Comparison of ENCODE assay signal across 19 cellular contexts in genomic region chr15:59993041-59993750, GRCh38. TPM values are rescaled to one million over a fixed set of nuclear protein-coding genes. Genes with fewer than 3 reads are reported as not detected.
A peak's percentile ranks its signal among the peaks of the same experiment; 100 is the strongest.
DNase-seq lines count a peak whose midpoint lies in the region; ATAC-seq, FAIRE-seq and TF ChIP-seq lines count a peak whose summit lies in the region.
"Had no signal": no experiment of that assay in that cellular context is flagged by ENCODE, and none has a peak within 500 bp of the region (broad histone marks: within the 10 kb centered on the region; RNA-seq: fewer than 3 reads in every experiment).

No MANE protein-coding gene starts in this region.

- TF ChIP-seq POLR2A in gastrocnemius medialis (IDR thresholded peaks at IDR 0.05): no peak

- 93% methylated on average over 8 to 35 of the region's 35 CpGs for WGBS in endodermal cell (ENCODE audit: insufficient coverage in 1 of 2, insufficient read length in 1 of 2), 2 experiments

- intact Hi-C loops in gastrocnemius medialis (cut with DNase I; ENCODE audit: low total_unique reads): no loop called here

- H3K9me3 Mint-ChIP-seq in activated naive CD4-positive, alpha-beta T cell treated with anti-CD3 and anti-CD28 coated beads, Interleukin-2, amount 50 U/mL, for 24 hours: no peaks in the 10 kb centered on the region
- no peaks in the 10 kb centered on the region for H3K9me3 Mint-ChIP-seq in endodermal cell
- H3K9me3 Mint-ChIP-seq in neural progenitor cell: no peaks in the 10 kb centered on the region
- H3K9me3 Mint-ChIP-seq in stimulated activated naive CD8-positive, alpha-beta T cell treated with anti-CD3 and anti-CD28 coated beads, Interleukin-15, amount 100 ng/mL, for 72 hours: no peaks in the 10 kb centered on the region
- H3K9me3 Mint-ChIP-seq: CD4-positive, alpha-beta T cell had no signal

- peak overlapping the region; percentile 30 for H3K27ac Mint-ChIP-seq in activated naive CD4-positive, alpha-beta T cell treated with anti-CD3 and anti-CD28 coated beads, Interleukin-2, amount 50 U/mL, for 24 hours
- H3K27ac Mint-ChIP-seq in endodermal cell (no peak overlapping the region), neural progenitor cell (no peak overlapping the region)
- no peak overlapping the region for H3K27ac Mint-ChIP-seq in stimulated activated naive CD8-positive, alpha-beta T cell treated with anti-CD3 and anti-CD28 coated beads, Interleukin-15, amount 100 ng/mL, for 72 hours
- H3K27ac Mint-ChIP-seq: CD4-positive, alpha-beta T cell had no signal

- peaks cover 53% of the 10 kb centered on the region for H3K27me3 Mint-ChIP-seq in activated naive CD4-positive, alpha-beta T cell treated with anti-CD3 and anti-CD28 coated beads, Interleukin-2, amount 50 U/mL, for 24 hours
- H3K27me3 Mint-ChIP-seq in endodermal cell (ENCODE audit: insufficient read depth): peaks cover 66% of the 10 kb centered on the region
- peaks cover 38% of the 10 kb centered on the region for H3K27me3 Mint-ChIP-seq in neural progenitor cell (ENCODE audit: insufficient read depth, low read depth)
- H3K27me3 Mint-ChIP-seq in stimulated activated naive CD8-positive, alpha-beta T cell treated with anti-CD3 and anti-CD28 coated beads, Interleukin-15, amount 100 ng/mL, for 72 hours: peaks cover 92% of the 10 kb centered on the region

- no peak for FAIRE-seq in GM19239 (lab: Jason Lieb, UNC)
- FAIRE-seq: A549, GM12891, GM18507, K562 had no signal

- H3K36me3 ChIP-seq in endodermal cell (ENCODE audit: control insufficient read depth, insufficient read depth, low read length) (no peaks in the 10 kb centered on the region), neural progenitor cell (no peaks in the 10 kb centered on the region), gastrocnemius medialis (no peaks in the 10 kb centered on the region)
- H3K36me3 ChIP-seq: Peyer's patch had no signal

- H3F3A ChIP-seq in neural progenitor cell (ENCODE audit: low read depth): peaks cover 55% of the 10 kb centered on the region

- ATAC-seq in stimulated activated naive CD8-positive, alpha-beta T cell treated with anti-CD3 and anti-CD28 coated beads, Interleukin-15, amount 100 ng/mL, for 72 hours: no peak
- no peak for ATAC-seq in gastrocnemius medialis
- ATAC-seq: Right ventricle myocardium inferior had no signal

- H2AFZ ChIP-seq in neural progenitor cell (replicated peaks): no peak overlapping the region

- peaks cover 47% of the 10 kb centered on the region for H4K20me1 ChIP-seq in neural progenitor cell (ENCODE audit: low read depth)

- no peaks in the 10 kb centered on the region for H3K36me3 Mint-ChIP-seq in activated naive CD4-positive, alpha-beta T cell treated with anti-CD3 and anti-CD28 coated beads, Interleukin-2, amount 50 U/mL, for 24 hours
- H3K36me3 Mint-ChIP-seq in endodermal cell (ENCODE audit: low read depth) (no peaks in the 10 kb centered on the region), neural progenitor cell (no peaks in the 10 kb centered on the region)

- no peak for DNase-seq in activated naive CD4-positive, alpha-beta T cell treated with anti-CD3 and anti-CD28 coated beads, Interleukin-2, amount 50 U/mL, for 16 hours
- DNase-seq in endodermal cell (no peak), neural progenitor cell (ENCODE audit: low spot score) (no peak), GM19239 (ENCODE audit: insufficient read length, low spot score) (no peak), gastrocnemius medialis (no peak)
- DNase-seq in stimulated activated naive CD8-positive, alpha-beta T cell treated with anti-CD3 and anti-CD28 coated beads, Interleukin-15, amount 100 ng/mL, for 72 hours: no peak
- DNase-seq: Caco-2; CD4-positive, alpha-beta T cell; EL; NCI-H1105; Peyer's patch had no signal

- H3K4me1 Mint-ChIP-seq in activated naive CD4-positive, alpha-beta T cell treated with anti-CD3 and anti-CD28 coated beads, Interleukin-2, amount 50 U/mL, for 24 hours: peaks cover 32% of the 10 kb centered on the region
- H3K4me1 Mint-ChIP-seq in endodermal cell: peaks cover 37% of the 10 kb centered on the region
- H3K4me1 Mint-ChIP-seq in neural progenitor cell: peaks cover 52% of the 10 kb centered on the region
- peaks cover 47% of the 10 kb centered on the region for H3K4me1 Mint-ChIP-seq in stimulated activated naive CD8-positive, alpha-beta T cell treated with anti-CD3 and anti-CD28 coated beads, Interleukin-15, amount 100 ng/mL, for 72 hours

- in situ Hi-C loops in gastrocnemius medialis (cut with MboI; ENCODE audit: low sequenced_read_pairs in 4 of 4): no loop called here

- H3K4me3 Mint-ChIP-seq in activated naive CD4-positive, alpha-beta T cell treated with anti-CD3 and anti-CD28 coated beads, Interleukin-2, amount 50 U/mL, for 24 hours: no peak overlapping the region
- H3K4me3 Mint-ChIP-seq in endodermal cell (peak overlapping the region; percentile 63), neural progenitor cell (no peak overlapping the region)
- H3K4me3 Mint-ChIP-seq in stimulated activated naive CD8-positive, alpha-beta T cell treated with anti-CD3 and anti-CD28 coated beads, Interleukin-15, amount 100 ng/mL, for 72 hours: no peak overlapping the region
- H3K4me3 Mint-ChIP-seq: CD4-positive, alpha-beta T cell had no signal

- H3K27me3 ChIP-seq in endodermal cell (ENCODE audit: control insufficient read depth, insufficient read depth, low read length, poor library complexity, severe bottlenecking): peaks cover 59% of the 10 kb centered on the region
- peaks cover 44% of the 10 kb centered on the region for H3K27me3 ChIP-seq in neural progenitor cell
- H3K27me3 ChIP-seq in gastrocnemius medialis: peaks cover 65 to 89% (median 89%) of the 10 kb centered on the region in 3 donors

- no peaks in the 10 kb centered on the region for H3K4me1 ChIP-seq in endodermal cell (ENCODE audit: control insufficient read depth, insufficient read depth, low read length)
- H3K4me1 ChIP-seq in neural progenitor cell: peaks cover 58% of the 10 kb centered on the region
- peaks cover 4 to 18% of the 10 kb centered on the region in 2 donors for H3K4me1 ChIP-seq in gastrocnemius medialis
- H3K4me1 ChIP-seq: Caco-2 had no signal

- H3K9ac ChIP-seq in endodermal cell (ENCODE audit: extremely low read depth, low read length, poor library complexity, severe bottlenecking): no peak overlapping the region
- H3K9ac ChIP-seq in neural progenitor cell: no peak overlapping the region

- H3K27ac ChIP-seq in endodermal cell (ENCODE audit: low read depth, low read length) (no peak overlapping the region), neural progenitor cell (no peak overlapping the region), gastrocnemius medialis (no peak overlapping the region)
- H3K27ac ChIP-seq: A549, Peyer's patch had no signal

- TF ChIP-seq CTCF in endodermal cell (conservative IDR thresholded peaks at IDR 0.05): no peak
- TF ChIP-seq CTCF in neural progenitor cell (IDR thresholded peaks at IDR 0.05): no peak
- no peak for TF ChIP-seq CTCF in gastrocnemius medialis (IDR thresholded peaks at IDR 0.05 in 4 of 5, conservative IDR thresholded peaks at IDR 0.05 in 1 of 5)

- peak overlapping the region; percentile 97 for H3K4me2 ChIP-seq in neural progenitor cell
- H3K4me2 ChIP-seq: A549 had no signal

- no peaks in the 10 kb centered on the region for H3K79me2 ChIP-seq in neural progenitor cell (ENCODE audit: low read depth)

- H3K9me3 ChIP-seq in endodermal cell (ENCODE audit: control insufficient read depth, low read length) (no peaks in the 10 kb centered on the region), neural progenitor cell (ENCODE audit: low read depth) (no peaks in the 10 kb centered on the region), gastrocnemius medialis (no peaks in the 10 kb centered on the region)
- H3K9me3 ChIP-seq: A549, Caco-2, Peyer's patch had no signal

- no peak overlapping the region for H3K4me3 ChIP-seq in endodermal cell (ENCODE audit: low read length)
- H3K4me3 ChIP-seq in neural progenitor cell: no peak overlapping the region
- H3K4me3 ChIP-seq in gastrocnemius medialis: no peak overlapping the region
- H3K4me3 ChIP-seq: A549, K562, Peyer's patch had no signal

RNA-seq across cellular contexts. Expression of gene FOXB1, which starts 10.9 kb away (rescaled TPM):
- total RNA-seq in endodermal cell (under 1 TPM in 1 of 2 donors, not detected in 1; 0.73 TPM), neural progenitor cell (ENCODE audit: low replicate concordance) (7.3 and 9.6 TPM in 2 replicates), gastrocnemius medialis (not detected)
- polyA plus RNA-seq in endodermal cell (2013, experiment 1 of 2): 10.3 TPM
- 8.7 TPM for polyA plus RNA-seq in endodermal cell (2013, experiment 2 of 2)
- total RNA-seq: Caco-2, K562, Peyer's patch, Right ventricle myocardium inferior, SK-MEL-5 had no signal
- polyA plus RNA-seq: A549, BJ, K562 had no signal
